In genomic region chr18:69758458-69758857, GRCh38 we compare ENCODE assay signal across 17 cellular contexts.
A peak's percentile ranks its signal among the peaks of the same experiment; 100 is the strongest.
DNase-seq lines count a peak whose midpoint lies in the region; ATAC-seq and TF ChIP-seq lines count a peak whose summit lies in the region.
"Had no signal": no experiment of that assay in that cellular context is flagged by ENCODE, and none has a peak within 500 bp of the region (broad histone marks: within the 10 kb centered on the region; RNA-seq: fewer than 3 reads in every experiment).

No MANE protein-coding gene starts in this region.

- H3K27me3 ChIP-seq in GM23338 (ENCODE audit: insufficient read depth): no peaks in the 10 kb centered on the region
- H3K27me3 ChIP-seq: heart left ventricle had no signal

- TF ChIP-seq CTCF in GM23338 (conservative IDR thresholded peaks at IDR 0.05; ENCODE audit: low read depth in 2 of 2): no peak
- TF ChIP-seq CTCF in omental fat pad (IDR thresholded peaks at IDR 0.05): no peak

- no peaks in the 10 kb centered on the region for H3K79me2 ChIP-seq in GM23338 (replicated peaks; ENCODE audit: insufficient read depth)

- DNase-seq in AG08396 (ENCODE audit: low spot score): peak; percentile 6
- DNase-seq in GM23338 (ENCODE audit: low spot score): no peak
- DNase-seq in astrocyte of the hippocampus (ENCODE audit: low read depth, low spot score): peak; percentile 20
- peak; percentile 41 for DNase-seq in iris pigment epithelial cell (ENCODE audit: low read depth)
- DNase-seq in omental fat pad (ENCODE audit: low spot score): no peak
- no peak for DNase-seq in caudate nucleus (lab: John Stamatoyannopoulos, UW)
- DNase-seq in COLO668 (lab: John Stamatoyannopoulos, UW; ENCODE audit: unreplicated experiment): no peak
- DNase-seq: activated CD4-positive, alpha-beta T cell treated with anti-CD3 and anti-CD28 coated beads, Interleukin-2, amount 10 ng/mL, durations not matched to agents 24 days and 14 days; activated CD8-positive, alpha-beta memory T cell treated with anti-CD3 and anti-CD28 coated beads, Interleukin-2, amount 50 U/mL, for 48 hours; heart left ventricle; nephron progenitor cell; PC-9; stimulated activated naive B cell treated with anti-CD40 and anti-IgM and Interleukin-4, amounts not matched to agents 10 μg/mL and 1 μg/mL and 100 μg/mL, for 72 hours; trophoblast cell had no signal

- H2AFZ ChIP-seq in GM23338: no peak overlapping the region
- H2AFZ ChIP-seq: PC-9 had no signal

- peaks cover 27% of the 10 kb centered on the region for H3K4me1 ChIP-seq in GM23338 (ENCODE audit: insufficient read depth)
- H3K4me1 ChIP-seq: heart left ventricle, SJSA1 had no signal

- peaks cover 7% of the 10 kb centered on the region for H3K27me3 Mint-ChIP-seq in GM23338 (ENCODE audit: insufficient read depth, low read depth, poor library complexity)
- H3K27me3 Mint-ChIP-seq: activated CD4-positive, alpha-beta T cell treated with anti-CD3 and anti-CD28 coated beads, Interleukin-2, amount 10 ng/mL, durations not matched to agents 24 days and 14 days; memory B cell; stimulated activated naive B cell treated with anti-CD40 and anti-IgM and Interleukin-4, amounts not matched to agents 10 μg/mL and 1 μg/mL and 100 μg/mL, for 72 hours had no signal

- ATAC-seq in GM23338: no peak
- ATAC-seq in HG03108 (IDR thresholded peaks at IDR 0.05; ENCODE audit: unreplicated experiment): no peak
- ATAC-seq in omental fat pad (ENCODE audit: low FRiP score): no peak
- ATAC-seq: heart left ventricle; stimulated activated naive B cell treated with anti-CD40 and anti-IgM and Interleukin-4, amounts not matched to agents 10 μg/mL and 1 μg/mL and 100 μg/mL, for 72 hours had no signal

- peak overlapping the region; percentile 67; the same call in 1 of the 3 replicates for H3K4me3 Mint-ChIP-seq in GM23338
- H3K4me3 Mint-ChIP-seq: activated CD4-positive, alpha-beta T cell treated with anti-CD3 and anti-CD28 coated beads, Interleukin-2, amount 10 ng/mL, durations not matched to agents 24 days and 14 days; memory B cell; nephron progenitor cell; stimulated activated naive B cell treated with anti-CD40 and anti-IgM and Interleukin-4, amounts not matched to agents 10 μg/mL and 1 μg/mL and 100 μg/mL, for 72 hours had no signal

- no peaks in the 10 kb centered on the region for H4K20me1 ChIP-seq in GM23338 (replicated peaks; ENCODE audit: insufficient read depth)

- peak overlapping the region; percentile 67; the same call in 1 of the 2 replicates for H3K4me2 ChIP-seq in GM23338
- H3K4me2 ChIP-seq: PC-9 had no signal

- H3K4me3 ChIP-seq in GM23338: no peak overlapping the region
- H3K4me3 ChIP-seq: heart left ventricle, PC-9, SJSA1 had no signal

- peaks cover 36% of the 10 kb centered on the region for H3K4me1 Mint-ChIP-seq in GM23338
- H3K4me1 Mint-ChIP-seq: memory B cell; stimulated activated naive B cell treated with anti-CD40 and anti-IgM and Interleukin-4, amounts not matched to agents 10 μg/mL and 1 μg/mL and 100 μg/mL, for 72 hours had no signal

- peak overlapping the region; percentile 66 for H3K27ac Mint-ChIP-seq in GM23338
- H3K27ac Mint-ChIP-seq: activated CD4-positive, alpha-beta T cell treated with anti-CD3 and anti-CD28 coated beads, Interleukin-2, amount 10 ng/mL, durations not matched to agents 24 days and 14 days; memory B cell; nephron progenitor cell; stimulated activated naive B cell treated with anti-CD40 and anti-IgM and Interleukin-4, amounts not matched to agents 10 μg/mL and 1 μg/mL and 100 μg/mL, for 72 hours had no signal

- no peaks in the 10 kb centered on the region for H3F3A ChIP-seq in GM23338 (replicated peaks; ENCODE audit: low read depth)

- H3K27ac ChIP-seq in GM23338 (ENCODE audit: low read depth): no peak overlapping the region
- H3K27ac ChIP-seq in caudate nucleus (ENCODE audit: low read depth, low read length): no peak overlapping the region
- H3K27ac ChIP-seq: heart left ventricle, PC-9, SJSA1 had no signal

- H3K36me3 ChIP-seq in GM23338 (ENCODE audit: insufficient read depth): no peaks in the 10 kb centered on the region
- H3K36me3 ChIP-seq: heart left ventricle, SJSA1 had no signal

- no peaks in the 10 kb centered on the region for H3K9me2 ChIP-seq in GM23338 (ENCODE audit: insufficient read depth)

- peaks cover 22% of the 10 kb centered on the region for H3K9me3 Mint-ChIP-seq in GM23338
- H3K9me3 Mint-ChIP-seq: memory B cell had no signal

- H3K36me3 Mint-ChIP-seq in GM23338 (ENCODE audit: low read depth): peaks cover 27% of the 10 kb centered on the region
- H3K36me3 Mint-ChIP-seq: memory B cell; stimulated activated naive B cell treated with anti-CD40 and anti-IgM and Interleukin-4, amounts not matched to agents 10 μg/mL and 1 μg/mL and 100 μg/mL, for 72 hours had no signal

TF ChIP-seq in GM23338, 12 proteins besides CTCF, POLR2A, EP300 and RAD21:
- no peak for TF ChIP-seq STAT1 (IDR thresholded peaks at IDR 0.05; ENCODE audit: unreplicated experiment)
- no peak for TF ChIP-seq EZH2phosphoT487 (IDR thresholded peaks at IDR 0.05; ENCODE audit: unreplicated experiment)
TF ChIP-seq in GM23338: peak in this region for 0.

Comparison
In these comparisons a context has a peak if more than half of its experiments do, and no peak if none do; other contexts are left out.
1. DNase-seq: peak in AG08396 (single experiment), astrocyte of the hippocampus (single experiment) and iris pigment epithelial cell (single experiment); none in GM23338 (single experiment), omental fat pad (single experiment), caudate nucleus (0 of 61) and COLO668 (single experiment).